In the genomic region with DNA sequence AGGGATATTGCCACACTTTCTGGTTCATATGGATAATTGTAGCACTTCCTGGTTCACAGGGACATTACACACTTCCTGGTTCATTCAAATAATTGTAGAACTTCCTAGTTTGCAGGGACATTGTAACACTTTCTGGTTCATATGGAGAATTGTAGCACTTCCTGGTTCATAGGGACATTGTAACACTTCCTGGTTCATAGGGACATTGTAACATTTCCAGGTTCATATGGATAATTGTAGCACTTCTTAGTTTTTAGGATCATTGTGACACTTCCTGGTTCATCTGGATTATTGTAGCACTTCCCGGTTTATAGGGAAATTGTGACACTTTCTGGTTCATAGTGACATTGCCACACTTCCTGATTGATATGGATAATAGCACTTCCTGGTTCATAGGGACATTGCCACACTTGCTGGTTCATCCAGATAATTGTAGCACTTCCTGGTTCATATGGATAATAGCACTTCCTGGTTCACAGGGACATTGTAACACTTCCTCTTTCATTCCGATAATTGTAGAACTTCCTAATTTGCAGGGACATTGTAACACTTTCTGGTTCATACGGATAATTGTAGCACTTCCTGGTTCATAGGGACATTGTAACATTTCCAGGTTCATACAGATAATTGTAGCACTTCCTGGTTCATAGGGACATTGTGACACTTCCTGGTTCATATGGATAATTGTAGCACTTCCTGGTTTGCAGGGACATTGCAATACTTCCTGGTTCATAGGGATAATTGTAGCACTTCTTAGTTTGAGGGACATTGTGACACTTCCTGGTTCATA, we compare ENCODE assay signal across 17 cellular contexts. TPM values are rescaled to one million over a fixed set of nuclear protein-coding genes. Genes with fewer than 3 reads are reported as not detected.
DNase-seq lines count a peak whose midpoint lies in the region; ATAC-seq and TF ChIP-seq lines count a peak whose summit lies in the region.
"Had no signal": no experiment of that assay in that cellular context is flagged by ENCODE, and none has a peak within 500 bp of the region (broad histone marks: within the 10 kb centered on the region; RNA-seq: fewer than 3 reads in every experiment).

No MANE protein-coding gene starts in this region.

- H3K79me2 ChIP-seq in mammary epithelial cell (ENCODE audit: insufficient read depth, low read length): no peaks in the 10 kb centered on the region

- intact Hi-C loops in MCF 10A (cut with micrococcal nuclease) (no loop called here), mammary epithelial cell (cut with micrococcal nuclease) (no loop called here)
- intact Hi-C loops in dendritic cell treated with granulocyte-macrophage colony-stimulating factor and Interleukin-4, amounts not matched to agents 40 ng/mL and 50 ng/mL, for 4 days (cut with micrococcal nuclease): no loop called here

- H3K27me3 ChIP-seq in mammary epithelial cell (ENCODE audit: insufficient read depth, low read length): no peaks in the 10 kb centered on the region
- no peaks in the 10 kb centered on the region for H3K27me3 ChIP-seq in Peyer's patch
- H3K27me3 ChIP-seq: gastroesophageal sphincter had no signal

- TF ChIP-seq CTCF in MCF 10A (IDR thresholded peaks at IDR 0.05; ENCODE audit: unreplicated experiment): no peak
- TF ChIP-seq CTCF in mammary epithelial cell (conservative IDR thresholded peaks at IDR 0.05 in 1 of 2, IDR thresholded peaks at IDR 0.05 in 1 of 2; ENCODE audit: extremely low read depth in 1 of 2, insufficient read depth in 1 of 2, low read depth in 1 of 2, low read length in 2 of 2): no peak
- TF ChIP-seq CTCF in Peyer's patch (IDR thresholded peaks at IDR 0.05): no peak
- no peak for TF ChIP-seq CTCF in HFFc6 (IDR thresholded peaks at IDR 0.05)

- BruUV-seq in MCF 10A (replicated peaks; lab: Mats Ljungman, UMichigan) (no TSS peak), mammary epithelial cell (replicated peaks; lab: Mats Ljungman, UMichigan) (no TSS peak)

- H3K27me3 Mint-ChIP-seq in MCF 10A (ENCODE audit: insufficient read depth, unreplicated experiment) (no peaks in the 10 kb centered on the region), HFFc6 (ENCODE audit: insufficient read depth) (no peaks in the 10 kb centered on the region)
- H3K27me3 Mint-ChIP-seq in dendritic cell treated with granulocyte-macrophage colony-stimulating factor and Interleukin-4, amounts not matched to agents 40 ng/mL and 50 ng/mL, for 4 days: no peaks in the 10 kb centered on the region
- H3K27me3 Mint-ChIP-seq in stimulated activated naive CD8-positive, alpha-beta T cell treated with anti-CD3 and anti-CD28 coated beads, Interleukin-15, amount 100 ng/mL, for 72 hours: no peaks in the 10 kb centered on the region

- POLR2A ChIA-PET in MCF 10A (lab: Yijun Ruan, JAX): no interaction called here

- dilution Hi-C loops in mammary epithelial cell (cut with HindIII; ENCODE audit: low sequenced_read_pairs): no loop called here

- H3K36me3 ChIP-seq in mammary epithelial cell (ENCODE audit: insufficient read depth, low read length) (no peaks in the 10 kb centered on the region), Peyer's patch (peaks cover 0 to 18% (median 0%) of the 10 kb centered on the region in 3 donors)

- H3K27ac Mint-ChIP-seq in MCF 10A (ENCODE audit: low read depth, unreplicated experiment) (peak overlapping the region; percentile 95), HFFc6 (no peak overlapping the region; the same call in 1 of the 2 replicates)
- peak overlapping the region; percentile 76 for H3K27ac Mint-ChIP-seq in dendritic cell treated with granulocyte-macrophage colony-stimulating factor and Interleukin-4, amounts not matched to agents 40 ng/mL and 50 ng/mL, for 4 days
- peak overlapping the region; percentile 96 to 99 for H3K27ac Mint-ChIP-seq in stimulated activated naive CD8-positive, alpha-beta T cell treated with anti-CD3 and anti-CD28 coated beads, Interleukin-15, amount 100 ng/mL, for 72 hours
- H3K27ac Mint-ChIP-seq: endodermal cell had no signal

- peaks cover 21% of the 10 kb centered on the region for H3K9me3 Mint-ChIP-seq in MCF 10A (ENCODE audit: unreplicated experiment)
- H3K9me3 Mint-ChIP-seq in dendritic cell treated with granulocyte-macrophage colony-stimulating factor and Interleukin-4, amounts not matched to agents 40 ng/mL and 50 ng/mL, for 4 days: peaks cover 42% of the 10 kb centered on the region
- H3K9me3 Mint-ChIP-seq in stimulated activated naive CD8-positive, alpha-beta T cell treated with anti-CD3 and anti-CD28 coated beads, Interleukin-15, amount 100 ng/mL, for 72 hours: peaks cover 46 to 52% of the 10 kb centered on the region in 2 donors
- 0 out of 2 replicates have a peak, but pooled peaks cover 3% of the 10 kb centered on the region for H3K9me3 Mint-ChIP-seq in HFFc6

- H2AFZ ChIP-seq in mammary epithelial cell (ENCODE audit: low read depth, low read length): no peak overlapping the region

- no peak overlapping the region for H3K4me2 ChIP-seq in mammary epithelial cell (ENCODE audit: insufficient read depth, low read depth, low read length)

- H3K27ac ChIP-seq in mammary epithelial cell (ENCODE audit: insufficient read depth, low read depth, low read length): no peak overlapping the region
- H3K27ac ChIP-seq in Peyer's patch: peak overlapping the region in 3 of 4 donors; percentile 76 to 80 (median 80)

- no peaks in the 10 kb centered on the region for H4K20me1 ChIP-seq in mammary epithelial cell (ENCODE audit: insufficient read depth, low read length)

- WGBS in mammary epithelial cell (ENCODE audit: low coverage, missing lambda C conversion rate): 53% methylated on average over 3 of the region's 3 CpGs

- CTCF ChIA-PET in MCF 10A (lab: Yijun Ruan, JAX): no interaction called here
- CTCF ChIA-PET in mammary epithelial cell (lab: Charles Lee; ENCODE audit: low non-redundant PET): no interaction called here

- H3K4me3 ChIP-seq in mammary epithelial cell (replicated peaks in 1 of 3; ENCODE audit: insufficient read depth in 1 of 3, low read depth in 2 of 3, low read length in 3 of 3): no peak overlapping the region
- no peak overlapping the region for H3K4me3 ChIP-seq in Peyer's patch
- H3K4me3 ChIP-seq: gastroesophageal sphincter had no signal

- H3K4me1 ChIP-seq in mammary epithelial cell (ENCODE audit: insufficient read depth, low read length) (no peaks in the 10 kb centered on the region), Peyer's patch (no peaks in the 10 kb centered on the region)
- H3K4me1 ChIP-seq: gastroesophageal sphincter had no signal

- ATAC-seq in stimulated activated naive CD8-positive, alpha-beta T cell treated with anti-CD3 and anti-CD28 coated beads, Interleukin-15, amount 100 ng/mL, for 72 hours: no peak
- ATAC-seq in HG03432 (IDR thresholded peaks at IDR 0.05; ENCODE audit: unreplicated experiment): no peak
- ATAC-seq: gastroesophageal sphincter had no signal

- TF ChIP-seq POLR2A in Peyer's patch (IDR thresholded peaks at IDR 0.05): no peak

- H3K36me3 Mint-ChIP-seq in MCF 10A (ENCODE audit: insufficient read depth, unreplicated experiment) (peaks cover 20% of the 10 kb centered on the region), HFFc6 (ENCODE audit: low read depth) (peaks cover 59% of the 10 kb centered on the region)
- H3K36me3 Mint-ChIP-seq in dendritic cell treated with granulocyte-macrophage colony-stimulating factor and Interleukin-4, amounts not matched to agents 40 ng/mL and 50 ng/mL, for 4 days (ENCODE audit: low read depth): peaks cover 65% of the 10 kb centered on the region

- DNase-seq in MCF 10A (ENCODE audit: unreplicated experiment) (no peak), mammary epithelial cell (no peak), Peyer's patch (no peak), NCI-H146 (lab: John Stamatoyannopoulos, UW) (no peak), HFFc6 (no peak)
- no peak for DNase-seq in stimulated activated naive CD8-positive, alpha-beta T cell treated with anti-CD3 and anti-CD28 coated beads, Interleukin-15, amount 100 ng/mL, for 72 hours
- DNase-seq: H7; NCI-H1105; NCI-H510A; retina; SHP77; stimulated activated CD4-positive, alpha-beta T cell treated with anti-CD3 and anti-CD28 coated beads, Interleukin-4, amount 100 ng/mL, for 1 hour; stimulated activated naive CD4-positive, alpha-beta T cell treated with Interleukin-2 at 50 U/mL for 16 hours had no signal

- H3K9me3 ChIP-seq in mammary epithelial cell (replicated peaks; ENCODE audit: insufficient read depth, low read length): peaks cover 29% of the 10 kb centered on the region
- peaks cover 0 to 13% (median 6%) of the 10 kb centered on the region in 4 donors for H3K9me3 ChIP-seq in Peyer's patch
- H3K9me3 ChIP-seq: gastroesophageal sphincter had no signal

- H3K4me3 Mint-ChIP-seq in MCF 10A (ENCODE audit: unreplicated experiment) (no peak overlapping the region), HFFc6 (no peak overlapping the region)
- no peak overlapping the region for H3K4me3 Mint-ChIP-seq in dendritic cell treated with granulocyte-macrophage colony-stimulating factor and Interleukin-4, amounts not matched to agents 40 ng/mL and 50 ng/mL, for 4 days
- peak overlapping the region; percentile 8 to 59 for H3K4me3 Mint-ChIP-seq in stimulated activated naive CD8-positive, alpha-beta T cell treated with anti-CD3 and anti-CD28 coated beads, Interleukin-15, amount 100 ng/mL, for 72 hours
- H3K4me3 Mint-ChIP-seq: endodermal cell had no signal

- in situ Hi-C loops in mammary epithelial cell (cut with MboI; ENCODE audit: low sequenced_read_pairs in 2 of 2): no loop called here

- H3K9ac ChIP-seq in mammary epithelial cell (ENCODE audit: insufficient read depth, low read length): no peak overlapping the region

- H3K4me1 Mint-ChIP-seq in MCF 10A (ENCODE audit: insufficient read depth, unreplicated experiment): no peaks in the 10 kb centered on the region
- peaks cover 14% of the 10 kb centered on the region for H3K4me1 Mint-ChIP-seq in dendritic cell treated with granulocyte-macrophage colony-stimulating factor and Interleukin-4, amounts not matched to agents 40 ng/mL and 50 ng/mL, for 4 days (ENCODE audit: low read depth)
- H3K4me1 Mint-ChIP-seq in stimulated activated naive CD8-positive, alpha-beta T cell treated with anti-CD3 and anti-CD28 coated beads, Interleukin-15, amount 100 ng/mL, for 72 hours: peaks cover 58% of the 10 kb centered on the region
- peaks cover 13% of the 10 kb centered on the region for H3K4me1 Mint-ChIP-seq in HFFc6 (ENCODE audit: low read depth)
- H3K4me1 Mint-ChIP-seq: endodermal cell had no signal

RNA-seq across cellular contexts. Expression of a gene that starts 59.2 kb away (rescaled TPM):
- total RNA-seq in MCF 10A (2022) (173 and 176 TPM in 2 replicates), mammary epithelial cell (10 to 100 TPM; 27.0 to 66.4 TPM), Peyer's patch (100 to 1,000 TPM; 129 to 209 (median 175) TPM)
- 91.6 TPM for polyA plus RNA-seq in mammary epithelial cell
- 122 TPM for polyA minus RNA-seq in mammary epithelial cell
- total RNA-seq in HFFc6 (2021; fragmentation: NEBNext Ultra II Directional; extraction: Animal tissue kit (Norgen Biotek cat#: 25700)): 100 to 1,000 TPM; 526 to 610 (median 584) TPM

Comparison
In these comparisons a context has a peak if more than half of its experiments do, and no peak if none do; other contexts are left out.
1. H3K4me3 Mint-ChIP-seq: peak in stimulated activated naive CD8-positive, alpha-beta T cell treated with anti-CD3 and anti-CD28 coated beads, Interleukin-15, amount 100 ng/mL, for 72 hours (2 of 2); none in MCF 10A (single experiment), dendritic cell treated with granulocyte-macrophage colony-stimulating factor and Interleukin-4, amounts not matched to agents 40 ng/mL and 50 ng/mL, for 4 days (single experiment) and HFFc6 (single experiment).